In genomic region chr2:229622495-229623355, GRCh38 we compare ENCODE assay signal across 28 cellular contexts.
"Had no signal": no experiment of that assay in that cellular context is flagged by ENCODE, and none has a peak within 500 bp of the region (broad histone marks: within the 10 kb centered on the region; RNA-seq: fewer than 3 reads in every experiment).

No MANE protein-coding gene starts in this region.

- ATAC-seq: activated T-cell treated with anti-CD3 and anti-CD28 coated beads, Interleukin-2, amount 50 U/mL, for 4 hours; gastrocnemius medialis; natural killer cell treated with Interleukin-12 subunit alpha and Interleukin-12 subunit beta and Interleukin-15 and Interleukin-18, amount 100 ng/mL, for 72 hours; pancreas; right cardiac atrium; stimulated activated memory B cell treated with anti-CD40 and anti-IgM and Interleukin-4, amounts not matched to agents 10 μg/mL and 1 μg/mL and 100 μg/mL, for 72 hours had no signal

- DNase-seq: activated B cell treated with CpG ODN at 0.5 μM for 24 hours; activated CD4-positive, alpha-beta T cell treated with anti-CD3 and anti-CD28 coated beads for 4 hours; activated CD4-positive, alpha-beta T cell treated with anti-CD3 and anti-CD28 coated beads, Interleukin-2, amount 50 U/mL, for 48 hours; activated CD8-positive, alpha-beta memory T cell treated with anti-CD3 and anti-CD28 coated beads, Interleukin-2, amount 50 U/mL, for 48 hours; activated naive CD4-positive, alpha-beta T cell; activated T-cell treated with anti-CD3 and anti-CD28 coated beads, Interleukin-2, amount 50 U/mL, for 4 hours; adrenal gland; cortex of kidney; endodermal cell; esophagus squamous epithelium; gastrocnemius medialis; head of caudate nucleus; hypothalamus; midbrain; pancreas; right cardiac atrium; stimulated activated CD4-positive, alpha-beta T cell treated with anti-CD3 and anti-CD28 coated beads, Interleukin-2, amount 100 ng/mL, for 24 hours; stomach; T-helper 9 cell; transverse colon had no signal

- H3K36me3 ChIP-seq: adrenal gland, ascending aorta, cardiac muscle cell, esophagus squamous epithelium, gastrocnemius medialis, neutrophil, pancreas, stomach, suprapubic skin, transverse colon had no signal

- H3K4me3 ChIP-seq: adrenal gland, ascending aorta, cardiac muscle cell, esophagus squamous epithelium, gastrocnemius medialis, pancreas, skin epidermis, stomach, suprapubic skin, transverse colon had no signal

- H3K9me3 ChIP-seq: adrenal gland, ascending aorta, esophagus squamous epithelium, gastrocnemius medialis, neutrophil, pancreas, stomach, suprapubic skin, transverse colon had no signal

- H3K27ac ChIP-seq: adrenal gland, ascending aorta, cardiac muscle cell, esophagus squamous epithelium, gastrocnemius medialis, neutrophil, pancreas, skin epidermis, stomach, suprapubic skin, transverse colon had no signal

- H3K27me3 ChIP-seq: adrenal gland, ascending aorta, cardiac muscle cell, esophagus squamous epithelium, gastrocnemius medialis, neutrophil, pancreas, stomach, suprapubic skin, transverse colon had no signal

- FAIRE-seq: pancreas, urothelium cell line had no signal

- H3K4me1 ChIP-seq: adrenal gland, ascending aorta, esophagus squamous epithelium, gastrocnemius medialis, pancreas, stomach, suprapubic skin, transverse colon had no signal
